8 cellular contexts compared by ENCODE assay signal in genomic region chr3:9890249-9891071, GRCh38. TPM values are rescaled to one million over a fixed set of nuclear protein-coding genes. Genes with fewer than 3 reads are reported as not detected.
A peak's percentile ranks its signal among the peaks of the same experiment; 100 is the strongest.
DNase-seq lines count a peak whose midpoint lies in the region; ATAC-seq and TF ChIP-seq lines count a peak whose summit lies in the region.

Gene JAGN1 (plus strand): TSS chr3:9890610. CDS start chr3:9890723, 113 bp downstream.

- H3K9me3 ChIP-seq in DOHH2 (ENCODE audit: control insufficient read depth, insufficient read depth, low read length), result no peaks in the 10 kb centered on the region
- no peaks in the 10 kb centered on the region for H3K9me3 ChIP-seq in KOPT-K1 (ENCODE audit: insufficient read depth, low read length, poor library complexity, severe bottlenecking)

- peaks cover 13% of the 10 kb centered on the region; the same call in 1 of the 2 replicates for H4K20me1 ChIP-seq in DOHH2 (ENCODE audit: control insufficient read depth, insufficient read depth, low read depth, low read length)

- DNase-seq in SHP77 treated with DMSO at 0.1 percent for 48 hours (lab: John Stamatoyannopoulos, UW), result peak; percentile 74
- peak; percentile 88 for DNase-seq in activated effector memory CD4-positive, alpha-beta T cell treated with Interleukin-2 at 50 U/mL for 16 hours
- DNase-seq in fibroblast of the aortic adventitia (ENCODE audit: low read depth), result peak; percentile 90
- peak; percentile 87 for DNase-seq in stimulated activated naive CD4-positive, alpha-beta T cell treated with Interleukin-2 at 50 U/mL for 16 hours (lab: John Stamatoyannopoulos, UW)

- peaks cover 29% of the 10 kb centered on the region for H3K36me3 Mint-ChIP-seq in nephron (ENCODE audit: low read depth)

- peaks cover 30% of the 10 kb centered on the region for H3K4me1 ChIP-seq in DOHH2 (ENCODE audit: control insufficient read depth, low read length)

- peaks cover 44% of the 10 kb centered on the region for H3K79me2 ChIP-seq in DOHH2 (ENCODE audit: control insufficient read depth, low read length)

- no peaks in the 10 kb centered on the region for H3K9me2 ChIP-seq in DOHH2 (replicated peaks; ENCODE audit: control insufficient read depth, low read length)

- H3K4me3 ChIP-seq in DOHH2 (ENCODE audit: low read length) (peak within 1 kb of the TSS; percentile 95), fibroblast of the aortic adventitia (ENCODE audit: low read depth, low read length) (peak within 1 kb of the TSS; percentile 93)

- no peaks in the 10 kb centered on the region for H3K27me3 Mint-ChIP-seq in nephron (ENCODE audit: low read depth)

- peak within 1 kb of the TSS; percentile 88 for H3K4me2 ChIP-seq in DOHH2 (ENCODE audit: low read length)

- H3K4me3 Mint-ChIP-seq in nephron, result peak within 1 kb of the TSS; percentile 99

- H3K27me3 ChIP-seq in DOHH2 (ENCODE audit: control insufficient read depth, low read length), result no peaks in the 10 kb centered on the region

- H3K36me3 ChIP-seq in DOHH2 (ENCODE audit: control insufficient read depth, low read length) (peaks cover 43% of the 10 kb centered on the region), KOPT-K1 (ENCODE audit: insufficient read depth, low read length) (peaks cover 31% of the 10 kb centered on the region)

- ATAC-seq in GM21786 (IDR thresholded peaks at IDR 0.05; ENCODE audit: unreplicated experiment), result peak; percentile 73

- H3K27ac Mint-ChIP-seq in nephron, result peak within 1 kb of the TSS; percentile 91 to 98 (median 97)

- H3K9me3 Mint-ChIP-seq in nephron, result no peaks in the 10 kb centered on the region

- H3K27ac ChIP-seq in DOHH2 (ENCODE audit: low read depth, low read length) (peak within 1 kb of the TSS; percentile 52), KOPT-K1 (ENCODE audit: low read depth, low read length, poor library complexity, severe bottlenecking) (peak within 1 kb of the TSS; percentile 91)

- H3K4me1 Mint-ChIP-seq in nephron, result peaks cover 32% of the 10 kb centered on the region

- H3F3A ChIP-seq in DOHH2 (ENCODE audit: control insufficient read depth, insufficient read depth), result peaks cover 12% of the 10 kb centered on the region; the same call in 1 of the 2 replicates

- TF ChIP-seq CTCF in DOHH2 (IDR thresholded peaks at IDR 0.05; ENCODE audit: low read depth, low read length, poor library complexity, severe bottlenecking) (no peak), fibroblast of the aortic adventitia (IDR thresholded peaks at IDR 0.05; ENCODE audit: insufficient read depth, low read length) (no peak), nephron (IDR thresholded peaks at IDR 0.05; ENCODE audit: unreplicated experiment in 3 of 3) (no peak)

RNA-seq across cellular contexts. Expression of gene JAGN1, which starts in this region (rescaled TPM):
- 9.8 and 25.8 TPM in 2 replicates for total RNA-seq in fibroblast of the aortic adventitia (ENCODE audit: low replicate concordance)

Comparison
In these comparisons a context has a peak if more than half of its experiments do, and no peak if none do; other contexts are left out.
1. Peak in every context shown above with its lines: DNase-seq, ATAC-seq, H3K4me3 ChIP-seq and H3K27ac ChIP-seq.